In the genomic region with DNA sequence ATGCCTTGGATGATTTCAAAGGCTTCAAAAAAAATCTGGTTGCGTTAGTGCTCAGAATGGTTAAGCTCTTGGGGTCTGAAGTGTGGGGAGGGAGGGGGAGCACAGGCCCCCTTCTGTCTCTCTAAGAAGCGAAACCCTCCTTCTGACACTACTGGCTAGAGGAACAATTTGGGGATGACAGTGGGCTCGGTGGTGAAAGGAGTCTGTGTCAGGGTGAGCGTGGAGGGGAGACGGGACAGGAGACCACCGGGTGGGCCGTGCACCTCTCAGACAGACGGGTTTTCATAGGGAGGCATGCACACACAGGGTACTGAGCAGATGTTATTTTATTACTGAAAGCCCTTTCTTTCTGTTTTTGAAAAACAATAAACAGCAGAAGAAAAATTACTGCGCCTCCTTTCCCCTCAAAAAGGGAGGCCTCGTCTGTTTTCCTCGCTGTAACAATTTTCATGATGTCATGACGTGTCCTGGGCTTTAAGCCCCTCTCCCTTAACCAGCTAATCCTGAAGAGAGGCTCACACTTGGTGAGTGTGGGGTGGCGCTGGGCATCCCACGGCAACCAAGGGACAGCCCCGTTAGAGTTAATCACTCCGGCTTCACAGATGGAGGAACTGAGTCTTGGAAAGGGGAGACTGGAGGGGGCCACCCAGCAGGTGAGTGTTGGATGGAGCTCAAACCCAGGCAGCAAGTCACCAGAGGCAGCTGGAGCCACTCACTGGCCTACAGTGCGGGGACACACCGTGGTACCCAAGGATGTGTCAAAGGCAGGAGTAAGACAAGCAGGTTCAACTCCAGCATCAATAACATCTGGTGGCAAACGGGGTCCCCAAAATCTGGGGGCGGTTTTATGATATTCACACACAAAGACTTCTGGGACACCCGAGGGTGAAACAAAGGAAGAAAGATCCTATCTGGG, we compare ENCODE assay signal across 8 cellular contexts. TPM values are rescaled to one million over a fixed set of nuclear protein-coding genes. Genes with fewer than 3 reads are reported as not detected.
DNase-seq lines count a peak whose midpoint lies in the region; ATAC-seq and TF ChIP-seq lines count a peak whose summit lies in the region.

No MANE protein-coding gene starts in this region.

- intact Hi-C loops in stomach (cut with DNase I; ENCODE audit: low total_unique reads), result no loop called here

- peak; percentile 7 for DNase-seq in stimulated activated CD4-positive, alpha-beta T cell treated with anti-CD3 and anti-CD28 coated beads, Interleukin-1b, Interleukin-23, amount 100 ng/mL, for 48 hours
- no peak for DNase-seq in stimulated activated CD4-positive, alpha-beta T cell treated with anti-CD3 and anti-CD28 coated beads, Interleukin-2, amount 100 ng/mL, for 24 hours
- DNase-seq in Jurkat, Clone E6-1 (ENCODE audit: low read depth, low spot score), result no peak
- DNase-seq in epithelial cell of prostate (ENCODE audit: low read depth, low spot score) (no peak), stomach (no peak), AG20443 (ENCODE audit: low spot score) (no peak), DMS153 treated with DMSO at 0.1 percent for 48 hours (lab: John Stamatoyannopoulos, UW; ENCODE audit: unreplicated experiment) (no peak)

- 65 to 74% (median 69%) methylated on average over 21 of the region's 21 CpGs for WGBS in stomach, 5 donors

- no peaks in the 10 kb centered on the region for H3K9me3 ChIP-seq in stomach

- no peak for TF ChIP-seq CTCF in stomach (IDR thresholded peaks at IDR 0.05)

- TF ChIP-seq POLR2A in stomach (IDR thresholded peaks at IDR 0.05), result no peak

- H3K36me3 ChIP-seq in stomach, result peaks cover 23 to 73% (median 60%) of the 10 kb centered on the region in 4 donors

- TF ChIP-seq EP300 in stomach (IDR thresholded peaks at IDR 0.05), result no peak

- H3K27ac ChIP-seq in epithelial cell of prostate (peak overlapping the region; percentile 6), stomach (peak overlapping the region; percentile 44 to 80 (median 73))

- H3K4me1 ChIP-seq in stomach, result peaks cover 30 to 55% (median 43%) of the 10 kb centered on the region in 4 donors

- no peaks in the 10 kb centered on the region for H3K27me3 ChIP-seq in stomach

- H3K4me3 ChIP-seq in Jurkat, Clone E6-1 (ENCODE audit: low read length), result peak overlapping the region; percentile 36
- peak overlapping the region; percentile 17 to 30 (median 22) for H3K4me3 ChIP-seq in stomach

- ATAC-seq in HG03378 (IDR thresholded peaks at IDR 0.05; ENCODE audit: unreplicated experiment), result no peak

RNA-seq across cellular contexts. Expression of gene PTCH1, which starts 53.4 kb away (rescaled TPM):
- 1.2 TPM for polyA plus RNA-seq in Jurkat, Clone E6-1 (2012; ENCODE audit: insufficient read depth, insufficient read length)
- total RNA-seq in stomach, result 10 to 100 TPM; 20.6 to 53.3 (median 28.0) TPM
- polyA plus RNA-seq in stomach, result 1 to 10 TPM; 3.9 to 9.3 (median 8.6) TPM
